In the genomic region with DNA sequence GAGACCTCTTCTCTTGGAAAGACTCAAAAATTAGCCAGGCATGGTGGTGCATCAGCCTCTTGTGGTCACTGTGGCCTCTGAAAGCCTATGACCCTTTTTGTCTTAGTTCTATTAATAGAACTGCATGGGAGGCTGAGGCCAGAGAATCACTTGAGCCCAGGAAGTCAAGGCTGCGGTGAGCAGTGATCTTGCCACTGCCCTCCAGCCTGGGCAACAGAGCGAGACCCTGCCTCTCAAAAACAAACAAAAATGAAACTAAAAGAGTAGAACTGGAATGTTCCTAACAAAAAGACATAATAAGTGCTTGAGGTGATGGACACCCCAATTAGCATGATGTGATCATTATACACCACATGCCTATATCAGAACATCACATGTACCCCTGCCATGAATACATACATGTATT, we compare ENCODE assay signal across 16 cellular contexts.
DNase-seq lines count a peak whose midpoint lies in the region; ATAC-seq and TF ChIP-seq lines count a peak whose summit lies in the region.
"Had no signal": no experiment of that assay in that cellular context is flagged by ENCODE, and none has a peak within 500 bp of the region (broad histone marks: within the 10 kb centered on the region; RNA-seq: fewer than 3 reads in every experiment).

No MANE protein-coding gene starts in this region.

- no peak for DNase-seq in left ventricle myocardium inferior
- no peak for DNase-seq in cardiac septum (ENCODE audit: low spot score)
- no peak for DNase-seq in RWPE2 (ENCODE audit: low spot score)
- no peak for DNase-seq in activated T-cell treated with anti-CD3 and anti-CD28 coated beads, Interleukin-2, amount 50 U/mL, for 48 hours
- DNase-seq in hepatic stellate cell (ENCODE audit: low spot score): no peak
- DNase-seq in amygdala (lab: John Stamatoyannopoulos, UW): no peak
- DNase-seq in activated CD4-positive, alpha-beta T cell treated with anti-CD3 and anti-CD28 coated beads, Interleukin-2, amount 10 ng/mL, durations not matched to agents 24 days and 14 days: no peak
- DNase-seq: activated CD4-positive, alpha-beta T cell treated with anti-CD3 and anti-CD28 coated beads, Interleukin-2, amount 50 U/mL, for 48 hours; activated naive CD4-positive, alpha-beta T cell treated with Interleukin-2 at 50 U/mL for 16 hours; cerebellar nuclear complex; naive thymus-derived CD4-positive, alpha-beta T cell; NCI-H345 had no signal

- intact Hi-C loops in left ventricle myocardium inferior (cut with micrococcal nuclease) (no loop called here), cardiac septum (cut with DNase I) (loop anchor here (2.0 to 5.0 kb wide), 2 partner anchors 97 to 251 kb away; a partner anchor contains a TSS)
- intact Hi-C loops in activated CD4-positive, alpha-beta T cell treated with anti-CD3 and anti-CD28 coated beads, Interleukin-2, amount 10 ng/mL, durations not matched to agents 24 days and 14 days (cut with micrococcal nuclease): no loop called here

- H3K4me1 Mint-ChIP-seq in activated CD4-positive, alpha-beta T cell treated with anti-CD3 and anti-CD28 coated beads, Interleukin-2, amount 10 ng/mL, durations not matched to agents 24 days and 14 days: no peaks in the 10 kb centered on the region

- H3K27ac Mint-ChIP-seq in activated CD4-positive, alpha-beta T cell treated with anti-CD3 and anti-CD28 coated beads, Interleukin-2, amount 10 ng/mL, durations not matched to agents 24 days and 14 days: no peak overlapping the region
- H3K27ac Mint-ChIP-seq: T-helper 2 cell treated with Interferon-gamma antibody and Interleukin-4, amounts not matched to agents 5 μg/mL and 100 μg/mL, for 36 hours had no signal

- H3K4me3 ChIP-seq in left ventricle myocardium inferior (no peak overlapping the region), RWPE2 (ENCODE audit: severe bottlenecking) (no peak overlapping the region)
- H3K4me3 ChIP-seq: skin epidermis, thyroid gland had no signal

- H3K4me3 Mint-ChIP-seq in activated CD4-positive, alpha-beta T cell treated with anti-CD3 and anti-CD28 coated beads, Interleukin-2, amount 10 ng/mL, durations not matched to agents 24 days and 14 days: no peak overlapping the region
- H3K4me3 Mint-ChIP-seq: naive thymus-derived CD4-positive, alpha-beta T cell; T-helper 2 cell treated with Interferon-gamma antibody and Interleukin-4, amounts not matched to agents 5 μg/mL and 100 μg/mL, for 36 hours had no signal

- H3K4me1 ChIP-seq in left ventricle myocardium inferior (peaks cover 34% of the 10 kb centered on the region), RWPE2 (ENCODE audit: insufficient read depth, poor library complexity, severe bottlenecking) (peaks cover 36% of the 10 kb centered on the region)

- H3K9me3 Mint-ChIP-seq in activated CD4-positive, alpha-beta T cell treated with anti-CD3 and anti-CD28 coated beads, Interleukin-2, amount 10 ng/mL, durations not matched to agents 24 days and 14 days: peaks cover 3% of the 10 kb centered on the region
- H3K9me3 Mint-ChIP-seq: T-helper 2 cell treated with Interferon-gamma antibody and Interleukin-4, amounts not matched to agents 5 μg/mL and 100 μg/mL, for 36 hours had no signal

- TF ChIP-seq CTCF in left ventricle myocardium inferior (IDR thresholded peaks at IDR 0.05; ENCODE audit: borderline replicate concordance): no peak
- TF ChIP-seq CTCF in RWPE2 (IDR thresholded peaks at IDR 0.05; ENCODE audit: poor library complexity, severe bottlenecking): no peak

- H3K9me3 ChIP-seq in left ventricle myocardium inferior (replicated peaks) (no peaks in the 10 kb centered on the region), RWPE2 (ENCODE audit: severe bottlenecking) (no peaks in the 10 kb centered on the region)
- H3K9me3 ChIP-seq: thyroid gland had no signal

- H3K27me3 Mint-ChIP-seq in activated CD4-positive, alpha-beta T cell treated with anti-CD3 and anti-CD28 coated beads, Interleukin-2, amount 10 ng/mL, durations not matched to agents 24 days and 14 days: no peaks in the 10 kb centered on the region
- H3K27me3 Mint-ChIP-seq: naive thymus-derived CD4-positive, alpha-beta T cell had no signal

- H3K27ac ChIP-seq in left ventricle myocardium inferior (replicated peaks) (peak overlapping the region; percentile 90), RWPE2 (ENCODE audit: poor library complexity, severe bottlenecking) (peak overlapping the region; percentile 58)
- H3K27ac ChIP-seq: skin epidermis, thyroid gland had no signal

- H3K36me3 ChIP-seq in left ventricle myocardium inferior: no peaks in the 10 kb centered on the region
- H3K36me3 ChIP-seq in RWPE2 (ENCODE audit: low read depth): no peaks in the 10 kb centered on the region
- H3K36me3 ChIP-seq: thyroid gland had no signal

- ATAC-seq in HG02938 (IDR thresholded peaks at IDR 0.05; ENCODE audit: unreplicated experiment) (peak; percentile 51), RWPE2 (ENCODE audit: low read depth) (no peak)
- ATAC-seq: naive thymus-derived CD4-positive, alpha-beta T cell had no signal

- H3K27me3 ChIP-seq in left ventricle myocardium inferior (ENCODE audit: low read depth) (no peaks in the 10 kb centered on the region), RWPE2 (ENCODE audit: insufficient read depth, poor library complexity, severe bottlenecking) (no peaks in the 10 kb centered on the region)
- H3K27me3 ChIP-seq: thyroid gland had no signal

- H3K36me3 Mint-ChIP-seq in activated CD4-positive, alpha-beta T cell treated with anti-CD3 and anti-CD28 coated beads, Interleukin-2, amount 10 ng/mL, durations not matched to agents 24 days and 14 days (ENCODE audit: low read depth): no peaks in the 10 kb centered on the region
- H3K36me3 Mint-ChIP-seq: naive thymus-derived CD4-positive, alpha-beta T cell had no signal
